In the genomic region with DNA sequence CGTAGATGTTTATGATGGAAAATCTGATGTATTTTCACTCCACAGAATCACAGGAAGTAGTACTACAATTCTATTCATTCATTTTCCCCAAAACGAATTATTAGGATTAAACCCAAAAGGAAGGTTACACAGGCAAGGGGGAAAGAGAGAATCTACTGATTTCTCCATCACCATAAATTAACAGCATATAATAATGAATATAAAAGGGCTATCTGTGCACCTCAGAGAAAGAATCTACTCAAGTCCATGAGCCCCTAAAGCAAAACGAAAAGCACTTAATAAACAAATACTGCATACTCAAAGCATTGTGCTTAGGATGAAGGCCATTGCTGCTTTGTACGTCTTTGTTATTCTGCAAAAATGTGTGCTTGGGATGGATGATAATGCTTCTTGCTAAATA, we compare ENCODE assay signal across 35 cellular contexts.
"Had no signal": no experiment of that assay in that cellular context is flagged by ENCODE, and none has a peak within 500 bp of the region (broad histone marks: within the 10 kb centered on the region; RNA-seq: fewer than 3 reads in every experiment).

No MANE protein-coding gene starts in this region.

- H3K4me3 ChIP-seq: MG63 had no signal

- H3K27me3 ChIP-seq: MG63 had no signal

- DNase-seq: Karpas-422, Kasumi-1, MG63, MM.1S, MV-4-11, NCI-H1048, NCI-H1092, NCI-H1092 treated with DMSO at 0.1 percent for 48 hours, NCI-H1105, NCI-H1105 treated with DMSO at 0.1 percent for 48 hours, NCI-H1417, NCI-H1417 treated with DMSO at 0.1 percent for 48 hours, NCI-H1436, NCI-H1436 treated with DMSO at 0.1 percent for 48 hours, NCI-H146, NCI-H1694, NCI-H1694 treated with DMSO at 0.1 percent for 48 hours, NCI-H187, NCI-H187 treated with DMSO at 0.1 percent for 48 hours, NCI-H1930, NCI-H2029, NCI-H2029 treated with DMSO at 0.1 percent for 48 hours, NCI-H2081, NCI-H2081 treated with DMSO at 0.1 percent for 48 hours, NCI-H2107, NCI-H2171, NCI-H2171 treated with DMSO at 0.1 percent for 48 hours, NCI-H2227 treated with DMSO at 0.1 percent for 48 hours, NCI-H226, NCI-H345, NCI-H446, NCI-H446 treated with DMSO at 0.1 percent for 48 hours, NCI-H510A, NCI-H510A treated with DMSO at 0.1 percent for 48 hours, NCI-H524 had no signal

- H3K36me3 ChIP-seq: MG63 had no signal

- H3K9me3 ChIP-seq: MG63 had no signal
